25 cellular contexts compared by ENCODE assay signal in genomic region chr1:198772626-198773025, GRCh38.
"Had no signal": no experiment of that assay in that cellular context is flagged by ENCODE, and none has a peak within 500 bp of the region (broad histone marks: within the 10 kb centered on the region; RNA-seq: fewer than 3 reads in every experiment).

No MANE protein-coding gene starts in this region.

- H3K27me3 ChIP-seq: body of pancreas, gastroesophageal sphincter, pancreas, tibial artery had no signal

- FAIRE-seq: islet of Langerhans had no signal

- H3K36me3 Mint-ChIP-seq: activated naive CD8-positive, alpha-beta T cell treated with anti-CD3 and anti-CD28 coated beads for 36 hours; stimulated activated effector memory CD8-positive, alpha-beta T cell treated with anti-CD3 and anti-CD28 coated beads, Interleukin-12 subunit alpha, Interleukin-12 subunit beta, amount 100 ng/mL, for 72 hours had no signal

- H3K9me3 Mint-ChIP-seq: activated naive CD8-positive, alpha-beta T cell treated with anti-CD3 and anti-CD28 coated beads for 36 hours; activated T-cell treated with anti-CD3 and anti-CD28 coated beads, Interleukin-2, amount 50 U/mL, for 4 hours; activated T-helper 2 cell treated with anti-CD3 and anti-CD28 coated beads, Interferon-gamma antibody, Interleukin-2, Interleukin-4, amounts not matched to agents 10 μg/mL and 5 μg/mL and 100 μg/mL, durations not matched to agents 14 hours and 24 hours and 36 hours; nephron progenitor cell; stimulated activated effector memory CD8-positive, alpha-beta T cell treated with anti-CD3 and anti-CD28 coated beads, Interleukin-12 subunit alpha, Interleukin-12 subunit beta, amount 100 ng/mL, for 72 hours; stimulated activated naive CD8-positive, alpha-beta T cell treated with anti-CD3 and anti-CD28 coated beads, Interleukin-15, amount 100 ng/mL, for 72 hours had no signal

- H3K4me3 ChIP-seq: body of pancreas, gastroesophageal sphincter, pancreas, tibial artery had no signal

- H3K36me3 ChIP-seq: gastroesophageal sphincter, pancreas, tibial artery had no signal

- H3K27ac ChIP-seq: body of pancreas, gastroesophageal sphincter, pancreas, tibial artery had no signal

- ATAC-seq: activated T-cell treated with anti-CD3 and anti-CD28 coated beads, Interleukin-2, amount 50 U/mL, for 4 hours; body of pancreas; gastroesophageal sphincter; left cardiac atrium; pancreas; right cardiac atrium; stimulated activated effector memory CD8-positive, alpha-beta T cell treated with anti-CD3 and anti-CD28 coated beads, Interleukin-12 subunit alpha, Interleukin-12 subunit beta, amount 100 ng/mL, for 72 hours; stimulated activated naive CD8-positive, alpha-beta T cell treated with anti-CD3 and anti-CD28 coated beads, Interleukin-15, amount 100 ng/mL, for 72 hours had no signal

- H3K27ac Mint-ChIP-seq: activated naive CD8-positive, alpha-beta T cell treated with anti-CD3 and anti-CD28 coated beads for 36 hours; activated T-helper 2 cell treated with anti-CD3 and anti-CD28 coated beads, Interferon-gamma antibody, Interleukin-2, Interleukin-4, amounts not matched to agents 10 μg/mL and 5 μg/mL and 100 μg/mL, durations not matched to agents 14 hours and 24 hours and 36 hours; stimulated activated effector memory CD8-positive, alpha-beta T cell treated with anti-CD3 and anti-CD28 coated beads, Interleukin-12 subunit alpha, Interleukin-12 subunit beta, amount 100 ng/mL, for 72 hours; stimulated activated naive CD8-positive, alpha-beta T cell treated with anti-CD3 and anti-CD28 coated beads, Interleukin-15, amount 100 ng/mL, for 72 hours had no signal

- H3K4me1 ChIP-seq: body of pancreas, gastroesophageal sphincter, pancreas, tibial artery had no signal

- H3K9me3 ChIP-seq: body of pancreas, gastroesophageal sphincter, pancreas, tibial artery had no signal

- DNase-seq: activated CD4-positive, alpha-beta T cell treated with anti-CD3 and anti-CD28 coated beads for 4 hours; activated CD4-positive, alpha-beta T cell treated with anti-CD3 and anti-CD28 coated beads, Interleukin-2, amount 50 U/mL, for 48 hours; activated CD4-positive, CD25-positive, alpha-beta regulatory T cell; activated CD8-positive, alpha-beta memory T cell treated with anti-CD3 and anti-CD28 coated beads, Interleukin-2, amount 50 U/mL, for 48 hours; activated naive CD4-positive, alpha-beta T cell; activated naive CD8-positive, alpha-beta T cell treated with anti-CD3 and anti-CD28 coated beads for 36 hours; activated T-cell treated with anti-CD3 and anti-CD28 coated beads, Interleukin-2, amount 50 U/mL, for 4 hours; body of pancreas; caudate nucleus; dermis blood vessel endothelial cell; effector CD8-positive, alpha-beta T cell; head of caudate nucleus; hypothalamus; left cardiac atrium; midbrain; nephron progenitor cell; pancreas; right cardiac atrium; stimulated activated CD4-positive, alpha-beta T cell treated with anti-CD3 and anti-CD28 coated beads, Interleukin-2, amount 100 ng/mL, for 24 hours; stimulated activated naive CD8-positive, alpha-beta T cell treated with anti-CD3 and anti-CD28 coated beads, Interleukin-15, amount 100 ng/mL, for 72 hours; tibial artery had no signal
